30 cellular contexts compared by ENCODE assay signal in genomic region chr5:72041643-72042042, GRCh38.
"Had no signal": no experiment of that assay in that cellular context is flagged by ENCODE, and none has a peak within 500 bp of the region (broad histone marks: within the 10 kb centered on the region; RNA-seq: fewer than 3 reads in every experiment).

No MANE protein-coding gene starts in this region.

- H3K36me3 ChIP-seq: cardiac muscle cell, Peyer's patch had no signal

- DNase-seq: activated CD4-positive, alpha-beta T cell treated with anti-CD3 and anti-CD28 coated beads, Interleukin-2, amount 10 ng/mL, durations not matched to agents 24 days and 14 days; activated CD4-positive, alpha-beta T cell treated with anti-CD3 and anti-CD28 coated beads, Interleukin-2, amount 50 U/mL, for 4 hours; activated CD8-positive, alpha-beta T cell treated with anti-CD3 and anti-CD28 coated beads for 36 hours; activated effector memory CD4-positive, alpha-beta T cell treated with anti-CD3 and anti-CD28 coated beads, Interleukin-2, amount 50 U/mL, for 16 hours; activated naive CD4-positive, alpha-beta T cell; activated naive CD4-positive, alpha-beta T cell treated with anti-CD3 and anti-CD28 coated beads, Interleukin-2, amount 50 U/mL, for 16 hours; activated naive CD8-positive, alpha-beta T cell treated with anti-CD3 and anti-CD28 coated beads for 36 hours; activated T-cell treated with anti-CD3 and anti-CD28 coated beads, Interleukin-2, amount 50 U/mL, for 1 hour; activated T-cell treated with anti-CD3 and anti-CD28 coated beads, Interleukin-2, amount 50 U/mL, for 72 hours; amniotic stem cell; aorta; Karpas-422; KBM-7; NCI-H1048; NCI-H1105 treated with DMSO at 0.1 percent for 48 hours; NCI-H1436; NCI-H1694; NCI-H1930; NCI-H2081 treated with DMSO at 0.1 percent for 48 hours; NCI-H345; NCI-H524 treated with DMSO at 0.1 percent for 48 hours; NK-92 treated with Interleukin-12 subunit alpha and Interleukin-12 subunit beta, amount 100 ng/mL, for 24 hours; PC-3; Peyer's patch; RPMI8226; SW 1271; T-helper 1 cell; T1000 had no signal

- H3K4me3 ChIP-seq: cardiac muscle cell, Peyer's patch had no signal

- H3K27ac ChIP-seq: cardiac muscle cell, Peyer's patch had no signal

- H3K9me3 ChIP-seq: Peyer's patch had no signal

- H3K4me1 ChIP-seq: Peyer's patch had no signal

- ATAC-seq: activated CD8-positive, alpha-beta T cell treated with anti-CD3 and anti-CD28 coated beads for 36 hours; activated T-cell treated with anti-CD3 and anti-CD28 coated beads, Interleukin-2, amount 50 U/mL, for 72 hours; activated T-helper 17 cell treated with anti-CD3 and anti-CD28 coated beads, Interleukin-2, amount 50 U/mL, for 72 hours; PC-3 had no signal

- H3K27me3 ChIP-seq: cardiac muscle cell, Peyer's patch had no signal
